Comparison of ENCODE assay signal across 12 cellular contexts in the genomic region with DNA sequence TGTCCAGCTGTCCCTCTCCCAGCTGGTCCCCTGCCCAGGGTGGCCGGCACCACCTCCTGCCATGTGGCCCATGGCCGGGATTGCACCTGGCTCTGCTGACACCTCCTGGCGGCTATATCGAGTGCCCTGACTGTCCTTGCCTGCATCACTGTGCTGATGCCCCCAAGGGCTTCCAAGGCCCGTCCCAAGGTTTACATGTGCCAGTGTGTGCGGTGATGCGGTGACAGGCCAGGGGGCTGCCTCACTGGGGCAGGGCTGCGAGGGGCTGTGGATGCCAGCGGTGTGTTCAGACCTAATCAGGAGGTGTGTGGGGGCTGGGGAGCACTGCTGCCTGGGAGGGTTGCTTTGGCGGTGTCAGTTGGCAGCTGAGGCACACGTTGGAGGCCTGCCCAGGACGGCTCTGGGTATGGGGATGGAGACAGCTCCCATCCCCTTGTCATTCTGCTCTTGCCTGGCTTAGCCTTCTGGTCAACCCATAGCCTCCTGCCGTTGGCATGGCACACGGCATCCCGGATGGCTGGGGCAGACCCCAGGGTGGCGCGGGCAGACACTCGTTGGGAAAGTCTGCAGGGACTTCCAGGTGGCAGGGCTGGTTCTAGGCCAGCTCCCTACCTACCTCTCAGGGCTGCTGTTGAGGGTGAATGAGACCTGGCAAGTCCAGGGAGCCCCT. TPM values are rescaled to one million over a fixed set of nuclear protein-coding genes. Genes with fewer than 3 reads are reported as not detected.
DNase-seq lines count a peak whose midpoint lies in the region; ATAC-seq and TF ChIP-seq lines count a peak whose summit lies in the region.
"Had no signal": no experiment of that assay in that cellular context is flagged by ENCODE, and none has a peak within 500 bp of the region (broad histone marks: within the 10 kb centered on the region; RNA-seq: fewer than 3 reads in every experiment).

No MANE protein-coding gene starts in this region.

- TF ChIP-seq CTCF in right lobe of liver (IDR thresholded peaks at IDR 0.05) (peak in 3 of 4 donors; percentile 16 to 33 (median 16)), upper lobe of left lung (IDR thresholded peaks at IDR 0.05) (no peak), MM.1S (IDR thresholded peaks at IDR 0.05; ENCODE audit: low read length) (no peak), WTC11 (IDR thresholded peaks at IDR 0.05) (no peak)

- no peaks in the 10 kb centered on the region for H3K9me3 ChIP-seq in right lobe of liver
- H3K9me3 ChIP-seq in upper lobe of left lung, result no peaks in the 10 kb centered on the region
- H3K9me3 ChIP-seq in MM.1S (replicated peaks; ENCODE audit: insufficient read depth, low read length), result no peaks in the 10 kb centered on the region
- H3K9me3 ChIP-seq: BE2C had no signal

- peaks cover 62% of the 10 kb centered on the region for H3K4me1 Mint-ChIP-seq in activated naive CD4-positive, alpha-beta T cell treated with anti-CD3 and anti-CD28 coated beads, Interleukin-2, amount 50 U/mL, for 24 hours
- peaks cover 14% of the 10 kb centered on the region for H3K4me1 Mint-ChIP-seq in WTC11

- H3K4me3 Mint-ChIP-seq in activated naive CD4-positive, alpha-beta T cell treated with anti-CD3 and anti-CD28 coated beads, Interleukin-2, amount 50 U/mL, for 24 hours, result peak overlapping the region; percentile 34
- no peak overlapping the region for H3K4me3 Mint-ChIP-seq in WTC11

- WGBS in right lobe of liver (ENCODE audit: insufficient coverage, low coverage, low lambda C conversion rate, missing lambda C conversion rate), result 30% methylated on average over 9 of the region's 18 CpGs
- 89% methylated on average over 16 of the region's 18 CpGs; no CpG with 5 or more reads in 1 of the 2 donors for WGBS in upper lobe of left lung, 2 donors

- peak overlapping the region; percentile 85 for H3K27ac Mint-ChIP-seq in activated naive CD4-positive, alpha-beta T cell treated with anti-CD3 and anti-CD28 coated beads, Interleukin-2, amount 50 U/mL, for 24 hours
- H3K27ac Mint-ChIP-seq in activated naive CD4-positive, alpha-beta T cell treated with anti-CD3 and anti-CD28 coated beads, Interleukin-2, amount 50 U/mL, for 72 hours, result peak overlapping the region; percentile 55 to 90
- no peak overlapping the region for H3K27ac Mint-ChIP-seq in WTC11

- TF ChIP-seq EP300 in upper lobe of left lung (IDR thresholded peaks at IDR 0.05), result no peak

- TF ChIP-seq POLR2A in right lobe of liver (IDR thresholded peaks at IDR 0.05) (no peak), upper lobe of left lung (IDR thresholded peaks at IDR 0.05) (no peak)

- peaks cover 20% of the 10 kb centered on the region for H3K36me3 Mint-ChIP-seq in activated naive CD4-positive, alpha-beta T cell treated with anti-CD3 and anti-CD28 coated beads, Interleukin-2, amount 50 U/mL, for 24 hours
- H3K36me3 Mint-ChIP-seq in activated naive CD4-positive, alpha-beta T cell treated with anti-CD3 and anti-CD28 coated beads, Interleukin-2, amount 50 U/mL, for 72 hours, result peaks cover 29 to 36% of the 10 kb centered on the region in 2 donors
- peaks cover 24% of the 10 kb centered on the region for H3K36me3 Mint-ChIP-seq in WTC11

- H3K36me3 ChIP-seq in right lobe of liver (no peaks in the 10 kb centered on the region), upper lobe of left lung (peaks cover 6 to 24% (median 13%) of the 10 kb centered on the region in 4 donors), MM.1S (replicated peaks; ENCODE audit: insufficient read depth, low read length) (no peaks in the 10 kb centered on the region)
- H3K36me3 ChIP-seq: BE2C had no signal

- H3K4me2 ChIP-seq in MM.1S (ENCODE audit: low read depth, low read length), result no peak overlapping the region

- ATAC-seq in activated naive CD4-positive, alpha-beta T cell treated with anti-CD3 and anti-CD28 coated beads, Interleukin-2, amount 50 U/mL, for 72 hours, result no peak
- peak in 2 of 4 donors; percentile 4 to 6 for ATAC-seq in right lobe of liver
- no peak for ATAC-seq in upper lobe of left lung (ENCODE audit: low FRiP score in 2 of 2)
- no peak for ATAC-seq in WTC11
- ATAC-seq: activated T-cell treated with anti-CD3 and anti-CD28 coated beads, Interleukin-2, amount 50 U/mL, for 4 hours had no signal

- no peaks in the 10 kb centered on the region for H3K9me2 ChIP-seq in MM.1S (replicated peaks; ENCODE audit: insufficient read depth, low read length)

- no peak for DNase-seq in activated naive CD4-positive, alpha-beta T cell treated with Interleukin-2 at 50 U/mL for 16 hours
- no peak for DNase-seq in activated naive CD4-positive, alpha-beta T cell treated with anti-CD3 and anti-CD28 coated beads, Interleukin-2, amount 50 U/mL, for 72 hours (ENCODE audit: low spot score in 2 of 2)
- DNase-seq in right lobe of liver (peak; percentile 60 to 87 (median 84)), upper lobe of left lung (no peak), D341Med (ENCODE audit: low spot score) (no peak), MM.1S (no peak), WTC11 (ENCODE audit: low spot score) (no peak)
- DNase-seq: activated T-cell treated with anti-CD3 and anti-CD28 coated beads, Interleukin-2, amount 50 U/mL, for 4 hours; BE2C had no signal

- peaks cover 99% of the 10 kb centered on the region for H3K79me2 ChIP-seq in MM.1S (ENCODE audit: low read length)

- CTCF ChIA-PET in WTC11 (lab: Charles Lee), result interaction anchor here (0.7 to 1.0 kb wide), 2 partner anchors 15 to 297 kb away, joined by 3 to 4 read pairs; no protein-coding TSS in a partner anchor

- intact Hi-C loops in right lobe of liver (cut with DNase I), result no loop called here

- H3K27ac ChIP-seq in right lobe of liver (peak overlapping the region in 2 of 3 donors; percentile 93 to 99), upper lobe of left lung (peak overlapping the region; percentile 94 to 99 (median 96)), MM.1S (ENCODE audit: low read length) (no peak overlapping the region)
- H3K27ac ChIP-seq: epithelial cell of prostate, SK-N-MC had no signal

- peaks cover 2% of the 10 kb centered on the region for H3K27me3 Mint-ChIP-seq in activated naive CD4-positive, alpha-beta T cell treated with anti-CD3 and anti-CD28 coated beads, Interleukin-2, amount 50 U/mL, for 24 hours
- H3K27me3 Mint-ChIP-seq in WTC11 (ENCODE audit: low read depth), result peaks cover 8% of the 10 kb centered on the region; the same call in 1 of the 2 replicates

- peaks cover 16% of the 10 kb centered on the region; the same call in 1 of the 2 replicates for H4K20me1 ChIP-seq in MM.1S (ENCODE audit: insufficient read depth, low read length)

- H3K4me1 ChIP-seq in right lobe of liver (peaks cover 0 to 42% (median 17%) of the 10 kb centered on the region in 4 donors), upper lobe of left lung (peaks cover 43 to 57% (median 45%) of the 10 kb centered on the region in 4 donors), MM.1S (ENCODE audit: low read length) (peaks cover 12% of the 10 kb centered on the region)

- no peak overlapping the region for H2AFZ ChIP-seq in MM.1S (ENCODE audit: low read length)

- H3K27me3 ChIP-seq in right lobe of liver (no peaks in the 10 kb centered on the region), upper lobe of left lung (no peaks in the 10 kb centered on the region), MM.1S (replicated peaks; ENCODE audit: insufficient read depth, low read length) (no peaks in the 10 kb centered on the region)
- H3K27me3 ChIP-seq: BE2C had no signal

- POLR2A ChIA-PET in WTC11 (lab: Charles Lee), result no interaction called here

- peaks cover 26% of the 10 kb centered on the region for H3F3A ChIP-seq in MM.1S (ENCODE audit: insufficient read depth, low read length)

- no peaks in the 10 kb centered on the region for H3K9me3 Mint-ChIP-seq in activated naive CD4-positive, alpha-beta T cell treated with anti-CD3 and anti-CD28 coated beads, Interleukin-2, amount 50 U/mL, for 24 hours
- no peaks in the 10 kb centered on the region for H3K9me3 Mint-ChIP-seq in activated naive CD4-positive, alpha-beta T cell treated with anti-CD3 and anti-CD28 coated beads, Interleukin-2, amount 50 U/mL, for 72 hours
- peaks cover 9% of the 10 kb centered on the region for H3K9me3 Mint-ChIP-seq in WTC11

- no peak overlapping the region for H3K4me3 ChIP-seq in right lobe of liver
- no peak overlapping the region for H3K4me3 ChIP-seq in upper lobe of left lung
- H3K4me3 ChIP-seq in MM.1S (ENCODE audit: low read length), result no peak overlapping the region
- H3K4me3 ChIP-seq: SK-N-MC had no signal

- no peak overlapping the region for H3K9ac ChIP-seq in MM.1S (ENCODE audit: low read length)

TF ChIP-seq in WTC11, 78 proteins besides CTCF, POLR2A, EP300 and RAD21 (continues in another document):
- TF ChIP-seq E2F4 (CRISPR knock-in tag; IDR thresholded peaks at IDR 0.05; ENCODE audit: borderline replicate concordance, low read depth), result no peak
- TF ChIP-seq JUN (CRISPR knock-in tag; IDR thresholded peaks at IDR 0.05), result no peak
- TF ChIP-seq ZNF416 (CRISPR knock-in tag; IDR thresholded peaks at IDR 0.05), result no peak
- no peak for TF ChIP-seq CBFB (CRISPR knock-in tag; IDR thresholded peaks at IDR 0.05; ENCODE audit: low read depth)
- TF ChIP-seq, protein P1, sequence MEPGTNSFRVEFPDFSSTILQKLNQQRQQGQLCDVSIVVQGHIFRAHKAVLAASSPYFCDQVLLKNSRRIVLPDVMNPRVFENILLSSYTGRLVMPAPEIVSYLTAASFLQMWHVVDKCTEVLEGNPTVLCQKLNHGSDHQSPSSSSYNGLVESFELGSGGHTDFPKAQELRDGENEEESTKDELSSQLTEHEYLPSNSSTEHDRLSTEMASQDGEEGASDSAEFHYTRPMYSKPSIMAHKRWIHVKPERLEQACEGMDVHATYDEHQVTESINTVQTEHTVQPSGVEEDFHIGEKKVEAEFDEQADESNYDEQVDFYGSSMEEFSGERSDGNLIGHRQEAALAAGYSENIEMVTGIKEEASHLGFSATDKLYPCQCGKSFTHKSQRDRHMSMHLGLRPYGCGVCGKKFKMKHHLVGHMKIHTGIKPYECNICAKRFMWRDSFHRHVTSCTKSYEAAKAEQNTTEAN (CRISPR knock-in tag; IDR thresholded peaks at IDR 0.05), result no peak

RNA-seq across cellular contexts. Expression of gene MAP2K3, which starts 5.5 kb away (rescaled TPM):
- 100 to 1,000 TPM; 101 to 130 TPM for total RNA-seq in activated naive CD4-positive, alpha-beta T cell treated with anti-CD3 and anti-CD28 coated beads, Interleukin-2, amount 50 U/mL, for 72 hours
- total RNA-seq in right lobe of liver (10 to 100 TPM; 22.6 to 80.7 (median 60.7) TPM), upper lobe of left lung (100 to 1,000 TPM in 1 of 6 donors, 10 to 100 TPM in 5; 45.1 to 134 (median 79.5) TPM), WTC11 (2021) (33.7 to 39.7 TPM (median 35.3 TPM) in 3 replicates)

RNA-seq across cellular contexts. Expression of gene NATD1, which starts 36.8 kb away (rescaled TPM):
- total RNA-seq in activated naive CD4-positive, alpha-beta T cell treated with anti-CD3 and anti-CD28 coated beads, Interleukin-2, amount 50 U/mL, for 72 hours, result 1 to 10 TPM; 2.6 to 2.9 TPM
- total RNA-seq in right lobe of liver (1 to 10 TPM; 3.3 to 5.5 (median 4.7) TPM), upper lobe of left lung (10 to 100 TPM; 11.2 to 32.5 (median 16.1) TPM), WTC11 (2021) (10.1 to 11.2 TPM (median 11.1 TPM) in 3 replicates)

Comparison
In these comparisons a context has a peak if more than half of its experiments do, and no peak if none do; other contexts are left out.
1. DNase-seq: peak in right lobe of liver (3 of 3); none in activated naive CD4-positive, alpha-beta T cell treated with Interleukin-2 at 50 U/mL for 16 hours (single experiment), activated naive CD4-positive, alpha-beta T cell treated with anti-CD3 and anti-CD28 coated beads, Interleukin-2, amount 50 U/mL, for 72 hours (0 of 2), upper lobe of left lung (0 of 2), D341Med (single experiment), MM.1S (single experiment) and WTC11 (single experiment).
2. CTCF ChIP-seq: peak in right lobe of liver (3 of 4); none in upper lobe of left lung (0 of 6), MM.1S (single experiment) and WTC11 (single experiment).